ENCODE assay signal across 18 cellular contexts in the genomic region with DNA sequence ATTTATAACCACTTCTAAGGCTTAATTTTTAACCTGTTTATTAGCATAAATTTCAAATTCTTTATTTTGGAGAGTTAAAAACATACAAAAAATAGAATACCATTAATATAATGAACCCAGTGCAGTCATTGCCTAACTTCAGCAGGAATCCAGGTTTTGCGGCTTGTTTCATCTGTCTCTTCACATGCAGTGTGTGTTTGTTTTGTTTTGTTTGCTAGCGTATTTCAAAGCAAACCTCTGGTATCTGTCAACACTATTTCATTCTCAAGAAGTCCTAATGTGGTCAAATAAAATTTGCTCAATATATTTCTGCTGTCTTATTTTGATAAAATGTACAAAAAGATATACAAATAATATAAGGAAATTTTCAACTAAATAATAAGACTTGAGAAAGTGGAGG.
"Had no signal": no experiment of that assay in that cellular context is flagged by ENCODE, and none has a peak within 500 bp of the region (broad histone marks: within the 10 kb centered on the region; RNA-seq: fewer than 3 reads in every experiment).

No MANE protein-coding gene starts in this region.

- DNase-seq: activated CD4-positive, alpha-beta T cell treated with anti-CD3 and anti-CD28 coated beads for 4 hours; activated CD8-positive, alpha-beta memory T cell treated with anti-CD3 and anti-CD28 coated beads, Interleukin-2, amount 50 U/mL, for 48 hours; activated CD8-positive, alpha-beta T cell treated with anti-CD3 and anti-CD28 coated beads for 36 hours; activated naive CD4-positive, alpha-beta T cell; activated T-cell treated with anti-CD3 and anti-CD28 coated beads, Interleukin-2, amount 50 U/mL, for 1 hour; aorta; caudate nucleus; Kasumi-1; NCI-H1092; NCI-H2029; NCI-H2107; NCI-H2171 treated with DMSO at 0.1 percent for 48 hours; NCI-H226; NCI-H526 treated with DMSO at 0.1 percent for 48 hours; PC-9; SHP77 treated with DMSO at 0.1 percent for 48 hours had no signal

- H3K9me3 ChIP-seq: breast epithelium had no signal

- H3K27ac ChIP-seq: breast epithelium, PC-9 had no signal

- H3K36me3 ChIP-seq: breast epithelium had no signal

- H3K4me2 ChIP-seq: PC-9 had no signal

- H2AFZ ChIP-seq: PC-9 had no signal

- H3K27me3 ChIP-seq: breast epithelium had no signal

- ATAC-seq: activated CD4-positive, CD25-positive, alpha-beta regulatory T cell treated with anti-CD3 and anti-CD28 coated beads, Interleukin-2, amount 50 U/mL, for 24 hours; activated CD8-positive, alpha-beta T cell treated with anti-CD3 and anti-CD28 coated beads for 36 hours had no signal

- H3K4me3 ChIP-seq: breast epithelium, PC-9 had no signal

- H3K4me1 ChIP-seq: breast epithelium had no signal
